8 cellular contexts compared by ENCODE assay signal in genomic region chr6:42771741-42772100, GRCh38. TPM values are rescaled to one million over a fixed set of nuclear protein-coding genes. Genes with fewer than 3 reads are reported as not detected.
DNase-seq lines count a peak whose midpoint lies in the region; ATAC-seq and TF ChIP-seq lines count a peak whose summit lies in the region.

No MANE protein-coding gene starts in this region.

- no peaks in the 10 kb centered on the region for H3K9me3 Mint-ChIP-seq in activated naive CD4-positive, alpha-beta T cell treated with anti-CD3 and anti-CD28 coated beads, Interleukin-2, amount 50 U/mL, for 72 hours

- H3K27me3 ChIP-seq in neutrophil (no peaks in the 10 kb centered on the region), left ventricle myocardium inferior (ENCODE audit: low read depth) (no peaks in the 10 kb centered on the region)

- H3K36me3 ChIP-seq in neutrophil (no peaks in the 10 kb centered on the region), left ventricle myocardium inferior (no peaks in the 10 kb centered on the region)

- no peak for DNase-seq in activated naive CD4-positive, alpha-beta T cell treated with anti-CD3 and anti-CD28 coated beads, Interleukin-2, amount 50 U/mL, for 72 hours (ENCODE audit: low spot score in 2 of 2)
- DNase-seq in DMS 273 (lab: John Stamatoyannopoulos, UW; ENCODE audit: unreplicated experiment) = no peak
- no peak for DNase-seq in MV-4-11 (lab: John Stamatoyannopoulos, UW)
- no peak for DNase-seq in SIG-M5 treated with dmso at 0.1 percent for 504 hours (lab: John Stamatoyannopoulos, UW; ENCODE audit: unreplicated experiment)
- no peak for DNase-seq in left ventricle myocardium inferior

- intact Hi-C loops in left ventricle myocardium inferior (cut with micrococcal nuclease) = no loop called here

- ATAC-seq in GM18907 (IDR thresholded peaks at IDR 0.05; ENCODE audit: unreplicated experiment) (peak; percentile 30), HG03196 (IDR thresholded peaks at IDR 0.05; ENCODE audit: unreplicated experiment) (peak; percentile 13)
- ATAC-seq in activated naive CD4-positive, alpha-beta T cell treated with anti-CD3 and anti-CD28 coated beads, Interleukin-2, amount 50 U/mL, for 72 hours = no peak

- TF ChIP-seq CTCF in neutrophil (IDR thresholded peaks at IDR 0.05) = no peak
- no peak for TF ChIP-seq CTCF in left ventricle myocardium inferior (IDR thresholded peaks at IDR 0.05; ENCODE audit: borderline replicate concordance)

- H3K36me3 Mint-ChIP-seq in activated naive CD4-positive, alpha-beta T cell treated with anti-CD3 and anti-CD28 coated beads, Interleukin-2, amount 50 U/mL, for 72 hours = peaks cover 5 to 10% of the 10 kb centered on the region in 2 donors

- H3K4me3 ChIP-seq in neutrophil (ENCODE audit: low read depth in 1 of 2, low read length in 1 of 2) (peak overlapping the region in 1 of 2 experiments; percentile 48), left ventricle myocardium inferior (no peak overlapping the region)

- peaks cover 38 to 44% of the 10 kb centered on the region in 2 experiments for H3K4me1 ChIP-seq in neutrophil (ENCODE audit: control insufficient read depth in 1 of 2, insufficient read depth in 1 of 2, low read depth in 1 of 2, low read length in 1 of 2)
- peaks cover 11% of the 10 kb centered on the region for H3K4me1 ChIP-seq in left ventricle myocardium inferior

- peak overlapping the region; percentile 34 to 96 for H3K27ac Mint-ChIP-seq in activated naive CD4-positive, alpha-beta T cell treated with anti-CD3 and anti-CD28 coated beads, Interleukin-2, amount 50 U/mL, for 72 hours

- H3K27ac ChIP-seq in neutrophil (peak overlapping the region; percentile 84), left ventricle myocardium inferior (replicated peaks) (no peak overlapping the region)

- H3K9me3 ChIP-seq in neutrophil = no peaks in the 10 kb centered on the region
- no peaks in the 10 kb centered on the region for H3K9me3 ChIP-seq in left ventricle myocardium inferior (replicated peaks)

RNA-seq across cellular contexts. Expression of gene BICRAL, which starts 10.1 kb away (rescaled TPM):
- total RNA-seq in activated naive CD4-positive, alpha-beta T cell treated with anti-CD3 and anti-CD28 coated beads, Interleukin-2, amount 50 U/mL, for 72 hours = 10 to 100 TPM; 12.4 to 15.0 TPM
- total RNA-seq in left ventricle myocardium inferior = 12.0 TPM

RNA-seq across cellular contexts. Expression of gene TBCC, which starts 25.8 kb away (rescaled TPM):
- total RNA-seq in activated naive CD4-positive, alpha-beta T cell treated with anti-CD3 and anti-CD28 coated beads, Interleukin-2, amount 50 U/mL, for 72 hours = 10 to 100 TPM; 14.2 to 19.5 TPM
- total RNA-seq in left ventricle myocardium inferior = 12.8 TPM

RNA-seq across cellular contexts. Expression of gene PRPH2, which starts 49.3 kb away (rescaled TPM):
- total RNA-seq in activated naive CD4-positive, alpha-beta T cell treated with anti-CD3 and anti-CD28 coated beads, Interleukin-2, amount 50 U/mL, for 72 hours = not detected
- total RNA-seq in left ventricle myocardium inferior = 0.63 TPM

Comparison
In these comparisons a context has a peak if more than half of its experiments do, and no peak if none do; other contexts are left out.
1. ATAC-seq: peak in GM18907 (single experiment) and HG03196 (single experiment); none in activated naive CD4-positive, alpha-beta T cell treated with anti-CD3 and anti-CD28 coated beads, Interleukin-2, amount 50 U/mL, for 72 hours (0 of 2).